ENCODE assay signal across 10 cellular contexts in the genomic region with DNA sequence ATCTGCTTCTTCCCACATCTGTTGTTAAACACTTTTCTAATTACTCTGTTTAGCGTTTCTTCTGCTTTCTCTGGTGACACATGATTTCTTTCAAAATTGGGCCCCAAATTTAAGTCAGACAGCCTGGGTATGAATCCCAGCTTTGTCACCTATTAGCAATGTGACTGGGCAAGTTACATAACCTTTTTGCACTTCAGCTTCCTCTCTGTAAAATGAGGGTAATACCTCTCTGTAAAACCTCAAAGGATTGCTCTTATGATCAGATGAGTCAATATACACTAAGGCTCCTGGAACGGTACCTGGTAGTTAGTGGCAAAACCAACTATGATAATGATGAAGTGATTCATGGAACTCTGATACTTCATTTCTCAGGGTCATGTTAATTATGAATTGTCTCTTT. TPM values are rescaled to one million over a fixed set of nuclear protein-coding genes. Genes with fewer than 3 reads are reported as not detected.
A peak's percentile ranks its signal among the peaks of the same experiment; 100 is the strongest.
DNase-seq lines count a peak whose midpoint lies in the region; ATAC-seq and TF ChIP-seq lines count a peak whose summit lies in the region.
"Had no signal": no experiment of that assay in that cellular context is flagged by ENCODE, and none has a peak within 500 bp of the region (broad histone marks: within the 10 kb centered on the region; RNA-seq: fewer than 3 reads in every experiment).

No MANE protein-coding gene starts in this region.

- ATAC-seq in esophagus mucosa: peak; percentile 91
- ATAC-seq: Panc1 had no signal

- H3K79me2 ChIP-seq in PC-9 (ENCODE audit: low read depth): no peaks in the 10 kb centered on the region

- H3K4me1 ChIP-seq in PC-9 (replicated peaks; ENCODE audit: insufficient read depth): 0 out of 2 replicates have a peak, but pooled peaks cover 11% of the 10 kb centered on the region

- CTCF ChIA-PET in PC-9 (lab: Charles Lee): no interaction called here

- H3K27me3 ChIP-seq in PC-9 (ENCODE audit: insufficient read depth, low read depth): no peaks in the 10 kb centered on the region

- H3K9me3 ChIP-seq in PC-9 (ENCODE audit: insufficient read depth, low read depth): no peaks in the 10 kb centered on the region

- no peaks in the 10 kb centered on the region for H3K36me3 ChIP-seq in PC-9 (ENCODE audit: low read depth)

- peak overlapping the region; percentile 35; the same call in 1 of the 2 replicates for H2AFZ ChIP-seq in PC-9

- no peaks in the 10 kb centered on the region for H4K20me1 ChIP-seq in PC-9 (ENCODE audit: insufficient read depth)

- DNase-seq in A172 (ENCODE audit: low spot score) (peak; percentile 87), GM03348 (ENCODE audit: low spot score) (peak; percentile 41), PC-9 (peak in 1 of 2 experiments; percentile 78), globus pallidus (ENCODE audit: low spot score) (no peak), NK-92 (lab: John Stamatoyannopoulos, UW; ENCODE audit: unreplicated experiment) (no peak), NCI-H1930 (lab: John Stamatoyannopoulos, UW) (no peak), AG08396 (ENCODE audit: low spot score) (no peak)
- DNase-seq: C1 segment of cervical spinal cord had no signal

- no peak overlapping the region for H3K4me2 ChIP-seq in PC-9

- peak overlapping the region; percentile 59 for H3K27ac ChIP-seq in PC-9

- intact Hi-C loops in PC-9 (cut with micrococcal nuclease; ENCODE audit: unreplicated experiment): no loop called here

- no peak overlapping the region for H3K4me3 ChIP-seq in PC-9

- TF ChIP-seq CTCF in PC-9 (conservative IDR thresholded peaks at IDR 0.05): no peak

- H3F3A ChIP-seq in PC-9 (ENCODE audit: insufficient read depth, low read depth): no peaks in the 10 kb centered on the region

- BruUV-seq in PC-9 (replicated peaks; lab: Mats Ljungman, UMichigan): no TSS peak

- H3K9me2 ChIP-seq in PC-9 (ENCODE audit: insufficient read depth): no peaks in the 10 kb centered on the region

- POLR2A ChIA-PET in PC-9 (lab: Charles Lee; ENCODE audit: unreplicated experiment): interaction anchor here (0.7 kb wide), 1 partner anchor 906 kb away, joined by 4 read pairs; no protein-coding TSS in a partner anchor

RNA-seq across cellular contexts. Expression of a gene that starts 33.0 kb away (rescaled TPM):
- 22.5 TPM in 2 replicates for total RNA-seq in A172 (2014; rRNA removed; shearing (Covaris generic))
- 9.8 and 14.6 TPM in 2 replicates for total RNA-seq in PC-9 (2021)
- total RNA-seq in esophagus mucosa: 4.0 TPM

Comparison
In these comparisons a context has a peak if more than half of its experiments do, and no peak if none do; other contexts are left out.
1. DNase-seq: peak in A172 (single experiment) and GM03348 (single experiment); none in globus pallidus (single experiment), NK-92 (single experiment), NCI-H1930 (0 of 2) and AG08396 (single experiment).